In genomic region chr2:13996527-13996926, GRCh38 we compare ENCODE assay signal across 24 cellular contexts.
"Had no signal": no experiment of that assay in that cellular context is flagged by ENCODE, and none has a peak within 500 bp of the region (broad histone marks: within the 10 kb centered on the region; RNA-seq: fewer than 3 reads in every experiment).

No MANE protein-coding gene starts in this region.

- DNase-seq: effector memory CD8-positive, alpha-beta T cell; esophagus squamous epithelium; gastrocnemius medialis; heart right ventricle; islet precursor cell; left lung; lower lobe of right lung; mesenchymal stem cell; midbrain; naive B cell; occipital lobe; pancreas; right cardiac atrium; stimulated activated CD4-positive, alpha-beta T cell treated with anti-CD3 and anti-CD28 coated beads, Interleukin-2, amount 100 ng/mL, for 48 hours; stimulated activated naive CD4-positive, alpha-beta T cell treated with Interleukin-2 at 50 U/mL for 16 hours; thyroid gland; upper lobe of left lung; uterus had no signal

- H3K4me1 Mint-ChIP-seq: naive B cell, nephron had no signal

- H3K4me1 ChIP-seq: esophagus squamous epithelium, gastrocnemius medialis, heart right ventricle, left lung, lower lobe of right lung, pancreas, suprapubic skin, thyroid gland, upper lobe of left lung, uterus had no signal

- H3K27ac Mint-ChIP-seq: dendritic cell treated with granulocyte-macrophage colony-stimulating factor and Interleukin-4, amounts not matched to agents 40 ng/mL and 50 ng/mL, for 4 days; effector memory CD8-positive, alpha-beta T cell; naive B cell; nephron; progenitor cell of endocrine pancreas had no signal

- FAIRE-seq: colon, pancreas had no signal

- H3K4me3 Mint-ChIP-seq: dendritic cell treated with granulocyte-macrophage colony-stimulating factor and Interleukin-4, amounts not matched to agents 40 ng/mL and 50 ng/mL, for 4 days; effector memory CD8-positive, alpha-beta T cell; naive B cell; nephron had no signal

- H3K9me3 ChIP-seq: esophagus squamous epithelium, gastrocnemius medialis, lower lobe of right lung, pancreas, suprapubic skin, thyroid gland, upper lobe of left lung, uterus had no signal

- H3K36me3 ChIP-seq: esophagus squamous epithelium, gastrocnemius medialis, heart right ventricle, left lung, lower lobe of right lung, pancreas, suprapubic skin, thyroid gland, upper lobe of left lung, uterus had no signal

- H3K4me3 ChIP-seq: esophagus squamous epithelium, gastrocnemius medialis, heart right ventricle, left lung, lower lobe of right lung, pancreas, smooth muscle cell, suprapubic skin, thyroid gland, upper lobe of left lung, uterus had no signal

- H3K27me3 Mint-ChIP-seq: dendritic cell treated with granulocyte-macrophage colony-stimulating factor and Interleukin-4, amounts not matched to agents 40 ng/mL and 50 ng/mL, for 4 days; effector memory CD8-positive, alpha-beta T cell; naive B cell; progenitor cell of endocrine pancreas had no signal

- H3K27me3 ChIP-seq: esophagus squamous epithelium, gastrocnemius medialis, heart right ventricle, left lung, pancreas, suprapubic skin, thyroid gland, upper lobe of left lung, uterus had no signal

- ATAC-seq: effector memory CD8-positive, alpha-beta T cell; gastrocnemius medialis; heart right ventricle; left lung; lower lobe of right lung; pancreas; right cardiac atrium had no signal

- H3K27ac ChIP-seq: esophagus squamous epithelium, gastrocnemius medialis, heart right ventricle, left lung, lower lobe of right lung, pancreas, suprapubic skin, thyroid gland, upper lobe of left lung, uterus had no signal
